ENCODE assay signal across 22 cellular contexts in genomic region chr20:2538356-2538755, GRCh38. TPM values are rescaled to one million over a fixed set of nuclear protein-coding genes. Genes with fewer than 3 reads are reported as not detected.
"Had no signal": no experiment of that assay in that cellular context is flagged by ENCODE, and none has a peak within 500 bp of the region (broad histone marks: within the 10 kb centered on the region; RNA-seq: fewer than 3 reads in every experiment).

No MANE protein-coding gene starts in this region.

- ATAC-seq: left lobe of liver, natural killer cell, upper lobe of right lung had no signal

- H3K4me1 Mint-ChIP-seq: central memory CD8-positive, alpha-beta T cell; natural killer cell had no signal

- H3K27me3 ChIP-seq: vagina had no signal

- H3K36me3 ChIP-seq: esophagus squamous epithelium, spleen, suprapubic skin, tibial nerve, upper lobe of right lung, vagina had no signal

- H3K4me3 Mint-ChIP-seq: central memory CD8-positive, alpha-beta T cell; dendritic cell treated with granulocyte-macrophage colony-stimulating factor and Interleukin-4, amounts not matched to agents 40 ng/mL and 50 ng/mL, for 4 days; mesothelial cell of epicardium; natural killer cell had no signal

- H3K36me3 Mint-ChIP-seq: mesothelial cell of epicardium, natural killer cell had no signal

- H3K4me1 ChIP-seq: parathyroid adenoma, spleen, suprapubic skin, upper lobe of right lung, vagina had no signal

- H3K9me3 ChIP-seq: esophagus squamous epithelium, spleen, suprapubic skin, tibial nerve, upper lobe of right lung, vagina had no signal

- H3K27ac Mint-ChIP-seq: dendritic cell treated with granulocyte-macrophage colony-stimulating factor and Interleukin-4, amounts not matched to agents 40 ng/mL and 50 ng/mL, for 4 days; mesothelial cell of epicardium; natural killer cell had no signal

- H3K4me3 ChIP-seq: esophagus squamous epithelium, hepatocyte, spleen, suprapubic skin, tibial nerve, upper lobe of right lung, vagina had no signal

- H3K27ac ChIP-seq: esophagus squamous epithelium, hepatocyte, parathyroid adenoma, spleen, suprapubic skin, upper lobe of right lung, vagina had no signal

- H3K4me2 ChIP-seq: hepatocyte had no signal

- DNase-seq: esophagus squamous epithelium; foreskin fibroblast; kidney glomerular epithelial cell; natural killer cell; spleen; stimulated activated CD4-positive, alpha-beta T cell treated with anti-CD3 and anti-CD28 coated beads, Interleukin-15, amount 100 ng/mL, for 24 hours; stimulated activated CD4-positive, alpha-beta T cell treated with anti-CD3 and anti-CD28 coated beads, Interleukin-1b, Interleukin-23, amount 100 ng/mL, for 48 hours; stimulated activated naive CD4-positive, alpha-beta T cell treated with Interleukin-2 at 50 U/mL for 16 hours; upper lobe of right lung had no signal

- H2AFZ ChIP-seq: hepatocyte, parathyroid adenoma had no signal

- H3K9ac ChIP-seq: parathyroid adenoma had no signal

- H3K9me3 Mint-ChIP-seq: central memory CD8-positive, alpha-beta T cell; dendritic cell treated with granulocyte-macrophage colony-stimulating factor and Interleukin-4, amounts not matched to agents 40 ng/mL and 50 ng/mL, for 4 days; mesothelial cell of epicardium; natural killer cell had no signal

RNA-seq across cellular contexts. Expression of gene TMC2, which starts 2.0 kb away (rescaled TPM):
- total RNA-seq: epithelial cell of proximal tubule, hepatocyte, left lobe of liver, myocyte, pulmonary artery endothelial cell, skeletal muscle tissue, suprapubic skin, vagina had no signal
- polyA plus RNA-seq: hepatocyte had no signal
